In genomic region chr7:16980539-16980938, GRCh38 we compare ENCODE assay signal across 35 cellular contexts.
"Had no signal": no experiment of that assay in that cellular context is flagged by ENCODE, and none has a peak within 500 bp of the region (broad histone marks: within the 10 kb centered on the region; RNA-seq: fewer than 3 reads in every experiment).

No MANE protein-coding gene starts in this region.

- H3K27ac ChIP-seq: adrenal gland, body of pancreas, brain microvascular endothelial cell, breast epithelium, VCaP had no signal

- H3K27me3 ChIP-seq: adrenal gland, body of pancreas, brain microvascular endothelial cell, breast epithelium had no signal

- H3K9me3 Mint-ChIP-seq: activated CD4-positive, alpha-beta memory T cell treated with anti-CD3 and anti-CD28 coated beads, Interleukin-2, amount 10 ng/mL, durations not matched to agents 7 days and 5 days; activated CD4-positive, alpha-beta T cell treated with anti-CD3 and anti-CD28 coated beads, Interleukin-2, amount 10 ng/mL, durations not matched to agents 7 days and 5 days; activated naive CD4-positive, alpha-beta T cell treated with anti-CD3 and anti-CD28 coated beads for 36 hours; activated naive CD4-positive, alpha-beta T cell treated with anti-CD3 and anti-CD28 coated beads, Interleukin-2, amount 50 U/mL, for 72 hours; activated naive CD8-positive, alpha-beta T cell treated with anti-CD3 and anti-CD28 coated beads for 36 hours; activated T-cell treated with anti-CD3 and anti-CD28 coated beads, Interleukin-2, amount 50 U/mL, for 24 hours; T-helper 1 cell treated with Interleukin-12 subunit alpha and Interleukin-12 subunit beta and Interleukin-4 antibody, amounts not matched to agents 30 μg/mL and 1 μg/mL, for 36 hours; T-helper 2 cell treated with Interferon-gamma antibody and Interleukin-4, amounts not matched to agents 5 μg/mL and 100 μg/mL, for 36 hours had no signal

- DNase-seq: activated CD4-positive, alpha-beta memory T cell treated with anti-CD3 and anti-CD28 coated beads, Interleukin-2, amount 10 ng/mL, durations not matched to agents 7 days and 5 days; activated CD4-positive, alpha-beta T cell treated with anti-CD3 and anti-CD28 coated beads for 1 hour; activated CD4-positive, alpha-beta T cell treated with anti-CD3 and anti-CD28 coated beads for 36 hours; activated CD4-positive, alpha-beta T cell treated with anti-CD3 and anti-CD28 coated beads for 48 hours; activated CD4-positive, alpha-beta T cell treated with anti-CD3 and anti-CD28 coated beads, Interleukin-2, amount 10 ng/mL, durations not matched to agents 7 days and 5 days; activated CD4-positive, alpha-beta T cell treated with anti-CD3 and anti-CD28 coated beads, Interleukin-2, amount 50 U/mL, for 48 hours; activated CD4-positive, CD25-positive, alpha-beta regulatory T cell; activated CD8-positive, alpha-beta memory T cell treated with anti-CD3 and anti-CD28 coated beads for 24 hours; activated CD8-positive, alpha-beta memory T cell treated with anti-CD3 and anti-CD28 coated beads, Interleukin-2, amount 10 ng/mL, durations not matched to agents 7 days and 5 days; activated CD8-positive, alpha-beta memory T cell treated with anti-CD3 and anti-CD28 coated beads, Interleukin-2, amount 50 U/mL, for 48 hours; activated CD8-positive, alpha-beta T cell treated with anti-CD3 and anti-CD28 coated beads, Interleukin-2, amount 10 ng/mL, durations not matched to agents 7 days and 5 days; activated effector memory CD4-positive, alpha-beta T cell treated with anti-CD3 and anti-CD28 coated beads, Interleukin-2, amount 50 U/mL, for 16 hours; activated gamma-delta T cell treated with Interleukin-2 at 50 U/mL for 16 hours; activated naive CD4-positive, alpha-beta T cell; activated naive CD4-positive, alpha-beta T cell treated with anti-CD3 and anti-CD28 coated beads for 36 hours; activated naive CD4-positive, alpha-beta T cell treated with anti-CD3 and anti-CD28 coated beads, Interleukin-2, amount 50 U/mL, for 16 hours; activated naive CD8-positive, alpha-beta T cell treated with anti-CD3 and anti-CD28 coated beads for 36 hours; activated T-cell treated with anti-CD3 and anti-CD28 coated beads, Interleukin-2, amount 50 U/mL, for 24 hours; activated T-cell treated with anti-CD3 and anti-CD28 coated beads, Interleukin-2, amount 50 U/mL, for 48 hours; adrenal gland; amniotic stem cell; aorta; body of pancreas; brain microvascular endothelial cell; central memory CD4-positive, alpha-beta T cell; T-helper 1 cell; T-helper 2 cell; T-helper 9 cell had no signal

- H3K4me3 ChIP-seq: adrenal gland, body of pancreas, breast epithelium had no signal

- H3K36me3 Mint-ChIP-seq: activated CD8-positive, alpha-beta memory T cell treated with anti-CD3 and anti-CD28 coated beads, Interleukin-2, amount 10 ng/mL, durations not matched to agents 7 days and 5 days; activated naive CD4-positive, alpha-beta T cell treated with anti-CD3 and anti-CD28 coated beads, Interleukin-2, amount 50 U/mL, for 72 hours; activated naive CD8-positive, alpha-beta T cell treated with anti-CD3 and anti-CD28 coated beads for 36 hours had no signal

- H3K4me1 ChIP-seq: body of pancreas had no signal

- ATAC-seq: activated CD4-positive, alpha-beta T cell treated with anti-CD3 and anti-CD28 coated beads for 36 hours; activated CD4-positive, CD25-positive, alpha-beta regulatory T cell treated with anti-CD3 and anti-CD28 coated beads, Interleukin-2, amount 50 U/mL, for 24 hours; activated CD8-positive, alpha-beta memory T cell treated with anti-CD3 and anti-CD28 coated beads, Interleukin-2, amount 10 ng/mL, durations not matched to agents 7 days and 5 days; activated CD8-positive, alpha-beta T cell treated with anti-CD3 and anti-CD28 coated beads, Interleukin-2, amount 10 ng/mL, durations not matched to agents 7 days and 5 days; activated naive CD4-positive, alpha-beta T cell treated with anti-CD3 and anti-CD28 coated beads, Interleukin-2, amount 50 U/mL, for 72 hours; body of pancreas had no signal

- H3K4me3 Mint-ChIP-seq: activated CD4-positive, alpha-beta memory T cell treated with anti-CD3 and anti-CD28 coated beads, Interleukin-2, amount 10 ng/mL, durations not matched to agents 7 days and 5 days; activated CD4-positive, alpha-beta T cell treated with anti-CD3 and anti-CD28 coated beads for 36 hours; activated CD4-positive, alpha-beta T cell treated with anti-CD3 and anti-CD28 coated beads, Interleukin-2, amount 10 ng/mL, durations not matched to agents 7 days and 5 days; activated CD8-positive, alpha-beta memory T cell treated with anti-CD3 and anti-CD28 coated beads, Interleukin-2, amount 10 ng/mL, durations not matched to agents 7 days and 5 days; activated CD8-positive, alpha-beta T cell treated with anti-CD3 and anti-CD28 coated beads, Interleukin-2, amount 10 ng/mL, durations not matched to agents 7 days and 5 days; activated naive CD4-positive, alpha-beta T cell treated with anti-CD3 and anti-CD28 coated beads for 36 hours; activated naive CD8-positive, alpha-beta T cell treated with anti-CD3 and anti-CD28 coated beads for 36 hours; activated T-cell treated with anti-CD3 and anti-CD28 coated beads, Interleukin-2, amount 50 U/mL, for 24 hours; T-helper 1 cell treated with Interleukin-12 subunit alpha and Interleukin-12 subunit beta and Interleukin-4 antibody, amounts not matched to agents 30 μg/mL and 1 μg/mL, for 36 hours; T-helper 2 cell treated with Interferon-gamma antibody and Interleukin-4, amounts not matched to agents 5 μg/mL and 100 μg/mL, for 36 hours had no signal

- H3K36me3 ChIP-seq: adrenal gland, brain microvascular endothelial cell, breast epithelium had no signal

- H3K9me3 ChIP-seq: adrenal gland, body of pancreas, breast epithelium had no signal

- H3K27ac Mint-ChIP-seq: activated CD4-positive, alpha-beta memory T cell treated with anti-CD3 and anti-CD28 coated beads, Interleukin-2, amount 10 ng/mL, durations not matched to agents 7 days and 5 days; activated CD4-positive, alpha-beta T cell treated with anti-CD3 and anti-CD28 coated beads for 36 hours; activated CD4-positive, alpha-beta T cell treated with anti-CD3 and anti-CD28 coated beads, Interleukin-2, amount 10 ng/mL, durations not matched to agents 7 days and 5 days; activated CD8-positive, alpha-beta memory T cell treated with anti-CD3 and anti-CD28 coated beads, Interleukin-2, amount 10 ng/mL, durations not matched to agents 7 days and 5 days; activated CD8-positive, alpha-beta T cell treated with anti-CD3 and anti-CD28 coated beads, Interleukin-2, amount 10 ng/mL, durations not matched to agents 7 days and 5 days; activated naive CD4-positive, alpha-beta T cell treated with anti-CD3 and anti-CD28 coated beads for 36 hours; activated naive CD4-positive, alpha-beta T cell treated with anti-CD3 and anti-CD28 coated beads, Interleukin-2, amount 50 U/mL, for 72 hours; activated naive CD8-positive, alpha-beta T cell treated with anti-CD3 and anti-CD28 coated beads for 36 hours; activated T-cell treated with anti-CD3 and anti-CD28 coated beads, Interleukin-2, amount 50 U/mL, for 24 hours; T-helper 1 cell treated with Interleukin-12 subunit alpha and Interleukin-12 subunit beta and Interleukin-4 antibody, amounts not matched to agents 30 μg/mL and 1 μg/mL, for 36 hours; T-helper 2 cell treated with Interferon-gamma antibody and Interleukin-4, amounts not matched to agents 5 μg/mL and 100 μg/mL, for 36 hours had no signal

- FAIRE-seq: TTC549 had no signal
